Comparison of ENCODE assay signal across 15 cellular contexts in the genomic region with DNA sequence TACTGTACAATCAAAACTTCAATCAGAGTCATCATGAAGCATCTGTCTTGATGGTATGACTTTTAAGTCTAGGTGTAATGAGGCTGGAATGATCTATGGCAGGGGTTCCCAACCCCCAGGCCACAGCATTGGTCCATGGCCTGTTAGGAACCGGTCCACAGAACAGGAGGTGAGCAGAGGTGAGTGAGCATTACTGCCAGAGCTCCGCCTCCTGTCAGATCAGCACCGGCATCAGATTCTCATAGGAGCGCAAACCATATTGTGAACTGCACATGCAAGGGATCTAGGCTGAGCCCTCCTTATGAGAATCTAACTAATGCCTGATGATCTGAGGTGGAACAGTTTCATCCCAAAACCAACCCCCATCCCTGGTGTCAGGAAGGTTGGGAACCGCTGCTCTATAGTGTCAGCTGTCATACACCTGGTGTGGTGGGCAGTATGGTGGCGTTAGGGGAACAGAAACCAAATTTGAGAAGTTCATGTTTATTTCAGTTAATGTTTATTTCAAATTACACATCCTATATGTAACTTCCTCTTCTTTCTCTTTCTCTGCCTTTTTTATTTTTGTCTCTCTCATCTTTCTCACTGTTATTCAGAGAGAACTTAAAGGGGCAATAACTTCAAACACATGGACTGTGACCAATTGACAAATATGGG.
DNase-seq lines count a peak whose midpoint lies in the region; ATAC-seq and TF ChIP-seq lines count a peak whose summit lies in the region.
"Had no signal": no experiment of that assay in that cellular context is flagged by ENCODE, and none has a peak within 500 bp of the region (broad histone marks: within the 10 kb centered on the region; RNA-seq: fewer than 3 reads in every experiment).

No MANE protein-coding gene starts in this region.

- no peaks in the 10 kb centered on the region for H4K20me1 ChIP-seq in DOHH2 (ENCODE audit: control insufficient read depth, insufficient read depth, low read depth, low read length)

- H3K27me3 Mint-ChIP-seq in osteocyte (ENCODE audit: unreplicated experiment): no peaks in the 10 kb centered on the region
- H3K27me3 Mint-ChIP-seq: brain had no signal

- H3K4me3 Mint-ChIP-seq in osteocyte (ENCODE audit: unreplicated experiment): no peak overlapping the region
- H3K4me3 Mint-ChIP-seq: activated CD4-positive, alpha-beta T cell treated with anti-CD3 and anti-CD28 coated beads for 36 hours; brain had no signal

- H3K4me1 ChIP-seq in DOHH2 (ENCODE audit: control insufficient read depth, low read length): peaks cover 99% of the 10 kb centered on the region

- peak; percentile 35; the same call in 1 of the 2 replicates for TF ChIP-seq POLR2A in Raji (IDR thresholded peaks at IDR 0.05; ENCODE audit: insufficient read depth, low read depth, low read length)

- no peaks in the 10 kb centered on the region for H3K9me3 ChIP-seq in DOHH2 (ENCODE audit: control insufficient read depth, insufficient read depth, low read length)
- H3K9me3 ChIP-seq: MG63, thyroid gland had no signal

- H3K9me3 Mint-ChIP-seq in osteocyte (ENCODE audit: unreplicated experiment): peaks cover 5% of the 10 kb centered on the region
- H3K9me3 Mint-ChIP-seq: brain had no signal

- peak overlapping the region; percentile 65 for H3K4me2 ChIP-seq in DOHH2 (ENCODE audit: low read length)

- no peaks in the 10 kb centered on the region for H3K9me2 ChIP-seq in DOHH2 (replicated peaks; ENCODE audit: control insufficient read depth, low read length)

- H3K4me1 Mint-ChIP-seq in osteocyte (ENCODE audit: unreplicated experiment): peaks cover 27% of the 10 kb centered on the region
- H3K4me1 Mint-ChIP-seq: activated CD4-positive, alpha-beta T cell treated with anti-CD3 and anti-CD28 coated beads for 36 hours had no signal

- no peaks in the 10 kb centered on the region for H3K27me3 ChIP-seq in DOHH2 (ENCODE audit: control insufficient read depth, low read length)
- H3K27me3 ChIP-seq: MG63, thyroid gland had no signal

- TF ChIP-seq CTCF in DOHH2 (IDR thresholded peaks at IDR 0.05; ENCODE audit: low read depth, low read length, poor library complexity, severe bottlenecking): no peak
- no peak for TF ChIP-seq CTCF in osteocyte (IDR thresholded peaks at IDR 0.05)
- no peak for TF ChIP-seq CTCF in coronary artery (IDR thresholded peaks at IDR 0.05)

- peaks cover 26% of the 10 kb centered on the region for H3F3A ChIP-seq in DOHH2 (ENCODE audit: control insufficient read depth, insufficient read depth)

- peaks cover 29% of the 10 kb centered on the region; the same call in 1 of the 2 replicates for H3K36me3 ChIP-seq in DOHH2 (ENCODE audit: control insufficient read depth, low read length)
- H3K36me3 ChIP-seq: MG63, thyroid gland had no signal

- H3K4me3 ChIP-seq in DOHH2 (ENCODE audit: low read length) (peak overlapping the region; percentile 50), coronary artery (no peak overlapping the region)
- H3K4me3 ChIP-seq: MG63, thyroid gland had no signal

- H3K79me2 ChIP-seq in DOHH2 (ENCODE audit: control insufficient read depth, low read length): no peaks in the 10 kb centered on the region

- H3K27ac ChIP-seq in DOHH2 (ENCODE audit: low read depth, low read length) (peak overlapping the region; percentile 95), coronary artery (no peak overlapping the region)
- H3K27ac ChIP-seq: thyroid gland had no signal

- no peaks in the 10 kb centered on the region for H3K36me3 Mint-ChIP-seq in osteocyte (ENCODE audit: unreplicated experiment)
- H3K36me3 Mint-ChIP-seq: brain had no signal

- ATAC-seq in GM21390 (IDR thresholded peaks at IDR 0.05; ENCODE audit: unreplicated experiment) (peak; percentile 80), HG03103 (IDR thresholded peaks at IDR 0.05; ENCODE audit: low read depth, unreplicated experiment) (peak; percentile 73)
- ATAC-seq: activated CD4-positive, alpha-beta T cell treated with anti-CD3 and anti-CD28 coated beads for 36 hours; SK-N-SH treated with all-trans-retinoic acid at 6 μM for 48 hours had no signal

- no peak overlapping the region for H3K27ac Mint-ChIP-seq in osteocyte (ENCODE audit: unreplicated experiment)
- H3K27ac Mint-ChIP-seq: activated CD4-positive, alpha-beta T cell treated with anti-CD3 and anti-CD28 coated beads for 36 hours had no signal

- DNase-seq in HT-29 (ENCODE audit: low spot score): no peak
- DNase-seq in osteocyte (ENCODE audit: extremely low spot score, unreplicated experiment): no peak
- DNase-seq in NCI-H2227 treated with DMSO at 0.1 percent for 48 hours (lab: John Stamatoyannopoulos, UW): no peak
- DNase-seq in coronary artery (ENCODE audit: low spot score): no peak
- DNase-seq: activated CD4-positive, alpha-beta T cell treated with anti-CD3 and anti-CD28 coated beads for 36 hours; AML-193; MG63; NCI-H526; thyroid gland had no signal
